In the genomic region with DNA sequence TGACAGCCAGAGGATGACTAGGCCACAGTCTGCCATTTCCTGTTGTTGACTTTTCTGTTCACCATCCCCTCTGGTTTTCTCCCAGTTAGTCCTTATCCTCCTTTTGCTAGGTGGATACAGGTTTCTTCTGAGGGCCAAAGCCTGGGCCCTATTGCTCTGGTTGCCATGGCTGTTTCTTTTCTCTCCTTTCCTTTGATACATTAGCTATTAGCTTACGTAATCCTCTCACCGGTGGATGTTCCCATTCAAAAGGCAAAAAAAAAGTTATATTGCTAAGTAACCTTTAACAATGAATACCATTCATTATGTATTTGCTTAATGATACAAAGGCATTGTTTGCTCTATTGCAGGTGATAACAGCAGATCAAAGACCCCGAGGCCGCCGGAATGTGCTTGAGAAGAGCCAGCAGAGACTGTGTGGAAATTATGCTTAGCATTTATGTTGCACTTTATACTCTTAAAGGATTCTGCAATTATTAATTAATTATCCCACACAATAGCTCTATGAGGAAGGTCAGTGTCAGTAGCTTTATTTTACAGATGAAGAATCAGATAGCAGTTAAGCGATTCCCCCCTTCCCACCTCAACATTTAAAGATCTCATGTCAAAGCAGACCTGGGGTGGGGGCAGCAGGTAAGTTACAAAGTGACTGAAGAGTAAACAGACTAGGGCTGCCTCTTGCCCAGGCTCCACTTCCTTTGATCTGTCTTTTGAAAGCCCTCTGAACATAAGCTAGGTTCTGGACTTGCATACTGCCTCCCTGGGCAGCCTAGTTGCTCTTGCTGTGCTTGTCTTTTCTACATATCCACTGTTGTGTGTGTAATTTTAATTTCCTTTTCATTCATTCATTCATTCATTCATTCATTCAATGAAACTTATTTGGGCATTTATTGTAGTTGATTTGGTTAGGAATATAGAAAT, we compare ENCODE assay signal across 15 cellular contexts. TPM values are rescaled to one million over a fixed set of nuclear protein-coding genes. Genes with fewer than 3 reads are reported as not detected.
DNase-seq lines count a peak whose midpoint lies in the region; ATAC-seq lines count a peak whose summit lies in the region.
"Had no signal": no experiment of that assay in that cellular context is flagged by ENCODE, and none has a peak within 500 bp of the region (broad histone marks: within the 10 kb centered on the region; RNA-seq: fewer than 3 reads in every experiment).

No MANE protein-coding gene starts in this region.

- H3K4me1 Mint-ChIP-seq in activated naive CD8-positive, alpha-beta T cell treated with anti-CD3 and anti-CD28 coated beads for 36 hours, result peaks cover 39% of the 10 kb centered on the region
- H3K4me1 Mint-ChIP-seq in stimulated activated memory B cell treated with anti-CD40 and anti-IgM and Interleukin-4, amounts not matched to agents 10 μg/mL and 1 μg/mL and 100 μg/mL, for 72 hours, result peaks cover 16% of the 10 kb centered on the region

- DNase-seq in Daoy (ENCODE audit: low read depth) (peak; percentile 28), NCI-H1105 treated with DMSO at 0.1 percent for 48 hours (lab: John Stamatoyannopoulos, UW) (peak; percentile 39), mucosa of gallbladder (ENCODE audit: low spot score) (peak; percentile 89), NCI-H1694 treated with DMSO at 0.1 percent for 48 hours (lab: John Stamatoyannopoulos, UW) (no peak), activated T-cell treated with anti-CD3 and anti-CD28 coated beads for 4 hours (no peak)
- no peak for DNase-seq in activated naive CD8-positive, alpha-beta T cell treated with anti-CD3 and anti-CD28 coated beads for 36 hours
- DNase-seq in effector CD8-positive, alpha-beta T cell (lab: John Stamatoyannopoulos, UW), result no peak
- DNase-seq: esophagus squamous epithelium; KBM-7; naive thymus-derived CD4-positive, alpha-beta T cell; sigmoid colon; SW 1271; testis had no signal

- no peaks in the 10 kb centered on the region for H3K9me3 Mint-ChIP-seq in activated naive CD8-positive, alpha-beta T cell treated with anti-CD3 and anti-CD28 coated beads for 36 hours
- no peaks in the 10 kb centered on the region for H3K9me3 Mint-ChIP-seq in stimulated activated memory B cell treated with anti-CD40 and anti-IgM and Interleukin-4, amounts not matched to agents 10 μg/mL and 1 μg/mL and 100 μg/mL, for 72 hours
- H3K9me3 Mint-ChIP-seq: activated naive CD4-positive, alpha-beta T cell treated with anti-CD3 and anti-CD28 coated beads, Interleukin-2, amount 50 U/mL, for 72 hours; naive thymus-derived CD4-positive, alpha-beta T cell had no signal

- no peak for ATAC-seq in stimulated activated memory B cell treated with anti-CD40 and anti-IgM and Interleukin-4, amounts not matched to agents 10 μg/mL and 1 μg/mL and 100 μg/mL, for 72 hours
- ATAC-seq: activated naive CD4-positive, alpha-beta T cell treated with anti-CD3 and anti-CD28 coated beads, Interleukin-2, amount 50 U/mL, for 72 hours; naive thymus-derived CD4-positive, alpha-beta T cell had no signal

- no peak overlapping the region for H3K4me3 Mint-ChIP-seq in activated naive CD8-positive, alpha-beta T cell treated with anti-CD3 and anti-CD28 coated beads for 36 hours
- no peak overlapping the region for H3K4me3 Mint-ChIP-seq in stimulated activated memory B cell treated with anti-CD40 and anti-IgM and Interleukin-4, amounts not matched to agents 10 μg/mL and 1 μg/mL and 100 μg/mL, for 72 hours

- H3K27ac Mint-ChIP-seq in activated naive CD8-positive, alpha-beta T cell treated with anti-CD3 and anti-CD28 coated beads for 36 hours, result peak overlapping the region; percentile 58
- no peak overlapping the region for H3K27ac Mint-ChIP-seq in stimulated activated memory B cell treated with anti-CD40 and anti-IgM and Interleukin-4, amounts not matched to agents 10 μg/mL and 1 μg/mL and 100 μg/mL, for 72 hours

- no peaks in the 10 kb centered on the region for H3K27me3 Mint-ChIP-seq in activated naive CD8-positive, alpha-beta T cell treated with anti-CD3 and anti-CD28 coated beads for 36 hours
- no peaks in the 10 kb centered on the region for H3K27me3 Mint-ChIP-seq in stimulated activated memory B cell treated with anti-CD40 and anti-IgM and Interleukin-4, amounts not matched to agents 10 μg/mL and 1 μg/mL and 100 μg/mL, for 72 hours
- H3K27me3 Mint-ChIP-seq: naive thymus-derived CD4-positive, alpha-beta T cell had no signal

- H3K36me3 Mint-ChIP-seq in activated naive CD8-positive, alpha-beta T cell treated with anti-CD3 and anti-CD28 coated beads for 36 hours, result peaks cover 5% of the 10 kb centered on the region
- no peaks in the 10 kb centered on the region for H3K36me3 Mint-ChIP-seq in stimulated activated memory B cell treated with anti-CD40 and anti-IgM and Interleukin-4, amounts not matched to agents 10 μg/mL and 1 μg/mL and 100 μg/mL, for 72 hours
- H3K36me3 Mint-ChIP-seq: activated naive CD4-positive, alpha-beta T cell treated with anti-CD3 and anti-CD28 coated beads, Interleukin-2, amount 50 U/mL, for 72 hours; naive thymus-derived CD4-positive, alpha-beta T cell had no signal

RNA-seq across cellular contexts. Expression of a gene that starts 14.5 kb away (rescaled TPM):
- total RNA-seq in Daoy (2014; rRNA removed; shearing (Covaris generic)), result 28.3 and 34.0 TPM in 2 replicates
- total RNA-seq in activated naive CD8-positive, alpha-beta T cell treated with anti-CD3 and anti-CD28 coated beads for 36 hours, result 10 to 100 TPM; 48.5 to 54.9 TPM
- total RNA-seq in mucosa of gallbladder, result 17.6 TPM

Comparison
In these comparisons a context has a peak if more than half of its experiments do, and no peak if none do; other contexts are left out.
1. DNase-seq: peak in Daoy (single experiment), NCI-H1105 treated with DMSO at 0.1 percent for 48 hours (single experiment) and mucosa of gallbladder (single experiment); none in activated naive CD8-positive, alpha-beta T cell treated with anti-CD3 and anti-CD28 coated beads for 36 hours (single experiment), effector CD8-positive, alpha-beta T cell (single experiment), NCI-H1694 treated with DMSO at 0.1 percent for 48 hours (single experiment) and activated T-cell treated with anti-CD3 and anti-CD28 coated beads for 4 hours (single experiment).